In genomic region chr19:15253513-15253912, GRCh38 we compare ENCODE assay signal across 19 cellular contexts. TPM values are rescaled to one million over a fixed set of nuclear protein-coding genes. Genes with fewer than 3 reads are reported as not detected.
DNase-seq lines count a peak whose midpoint lies in the region; ATAC-seq and TF ChIP-seq lines count a peak whose summit lies in the region.
"Had no signal": no experiment of that assay in that cellular context is flagged by ENCODE, and none has a peak within 500 bp of the region (broad histone marks: within the 10 kb centered on the region; RNA-seq: fewer than 3 reads in every experiment).

No MANE protein-coding gene starts in this region.

- peaks cover 60% of the 10 kb centered on the region for H3K36me3 Mint-ChIP-seq in activated T-helper 2 cell treated with anti-CD3 and anti-CD28 coated beads, Interferon-gamma antibody, Interleukin-2, Interleukin-4, amounts not matched to agents 10 μg/mL and 5 μg/mL and 100 μg/mL, durations not matched to agents 14 hours and 24 hours and 36 hours (ENCODE audit: low read depth)

- WGBS in heart left ventricle, 4 donors = 71 to 89% (median 74%) methylated on average over 15 of the region's 15 CpGs

- no peaks in the 10 kb centered on the region for H3K27me3 ChIP-seq in heart left ventricle
- no peaks in the 10 kb centered on the region for H3K27me3 ChIP-seq in vagina
- H3K27me3 ChIP-seq: cardiac muscle cell, Peyer's patch, thyroid gland had no signal

- no peaks in the 10 kb centered on the region for H3K27me3 Mint-ChIP-seq in activated T-helper 2 cell treated with anti-CD3 and anti-CD28 coated beads, Interferon-gamma antibody, Interleukin-2, Interleukin-4, amounts not matched to agents 10 μg/mL and 5 μg/mL and 100 μg/mL, durations not matched to agents 14 hours and 24 hours and 36 hours (ENCODE audit: low read depth)
- H3K27me3 Mint-ChIP-seq: activated naive CD8-positive, alpha-beta T cell treated with anti-CD3 and anti-CD28 coated beads, Interleukin-2, amount 10 ng/mL, durations not matched to agents 7 days and 5 days; CD4-positive, alpha-beta T cell; IgD-negative memory B cell had no signal

- H3K4me1 ChIP-seq in heart left ventricle (peaks cover 10 to 58% (median 54%) of the 10 kb centered on the region in 12 donors), vagina (peaks cover 54% of the 10 kb centered on the region)

- H3K9me3 Mint-ChIP-seq in activated T-helper 2 cell treated with anti-CD3 and anti-CD28 coated beads, Interferon-gamma antibody, Interleukin-2, Interleukin-4, amounts not matched to agents 10 μg/mL and 5 μg/mL and 100 μg/mL, durations not matched to agents 14 hours and 24 hours and 36 hours = no peaks in the 10 kb centered on the region
- H3K9me3 Mint-ChIP-seq: activated naive CD8-positive, alpha-beta T cell treated with anti-CD3 and anti-CD28 coated beads, Interleukin-2, amount 10 ng/mL, durations not matched to agents 7 days and 5 days; CD4-positive, alpha-beta T cell; IgD-negative memory B cell had no signal

- peak in 1 of 5 donors; percentile 71 for DNase-seq in heart left ventricle
- DNase-seq in Right ventricle myocardium inferior (ENCODE audit: missing footprints) = no peak
- DNase-seq in left cardiac atrium = peak; percentile 59
- peak; percentile 55 for DNase-seq in retina
- no peak for DNase-seq in vagina (ENCODE audit: extremely low spot score in 2 of 2)
- no peak for DNase-seq in activated T-helper 2 cell treated with anti-CD3 and anti-CD28 coated beads, Interferon-gamma antibody, Interleukin-2, Interleukin-4, amounts not matched to agents 10 μg/mL and 5 μg/mL and 100 μg/mL, durations not matched to agents 14 hours and 24 hours and 36 hours (ENCODE audit: low spot score)
- no peak for DNase-seq in NCI-H748 treated with DMSO at 0.1 percent for 48 hours (lab: John Stamatoyannopoulos, UW)
- DNase-seq: activated naive CD8-positive, alpha-beta T cell treated with anti-CD3 and anti-CD28 coated beads, Interleukin-2, amount 10 ng/mL, durations not matched to agents 7 days and 5 days; activated T-cell treated with anti-CD3 and anti-CD28 coated beads, Interleukin-2, amount 50 U/mL, for 1 hour; CD4-positive, alpha-beta T cell; DND-41; NCI-H2107; Peyer's patch; stimulated activated CD4-positive, alpha-beta T cell treated with anti-CD3 and anti-CD28 coated beads, Interleukin-2, amount 100 ng/mL, for 24 hours; thyroid gland had no signal

- no peaks in the 10 kb centered on the region for H3K4me1 Mint-ChIP-seq in activated T-helper 2 cell treated with anti-CD3 and anti-CD28 coated beads, Interferon-gamma antibody, Interleukin-2, Interleukin-4, amounts not matched to agents 10 μg/mL and 5 μg/mL and 100 μg/mL, durations not matched to agents 14 hours and 24 hours and 36 hours (ENCODE audit: low read depth)
- H3K4me1 Mint-ChIP-seq: activated naive CD8-positive, alpha-beta T cell treated with anti-CD3 and anti-CD28 coated beads, Interleukin-2, amount 10 ng/mL, durations not matched to agents 7 days and 5 days had no signal

- H3K4me3 Mint-ChIP-seq in activated T-helper 2 cell treated with anti-CD3 and anti-CD28 coated beads, Interferon-gamma antibody, Interleukin-2, Interleukin-4, amounts not matched to agents 10 μg/mL and 5 μg/mL and 100 μg/mL, durations not matched to agents 14 hours and 24 hours and 36 hours (ENCODE audit: low read depth) = no peak overlapping the region
- H3K4me3 Mint-ChIP-seq: activated naive CD8-positive, alpha-beta T cell treated with anti-CD3 and anti-CD28 coated beads, Interleukin-2, amount 10 ng/mL, durations not matched to agents 7 days and 5 days; CD4-positive, alpha-beta T cell had no signal

- TF ChIP-seq POLR2A in heart left ventricle (IDR thresholded peaks at IDR 0.05) = no peak
- no peak for TF ChIP-seq POLR2A in vagina (IDR thresholded peaks at IDR 0.05)

- no peaks in the 10 kb centered on the region for H3K9me3 ChIP-seq in heart left ventricle
- H3K9me3 ChIP-seq in vagina = no peaks in the 10 kb centered on the region
- H3K9me3 ChIP-seq: Peyer's patch, thyroid gland had no signal

- H3K4me3 ChIP-seq in heart left ventricle (no peak overlapping the region), vagina (peak overlapping the region in 1 of 2 donors; percentile 4)
- H3K4me3 ChIP-seq: cardiac muscle cell, Peyer's patch, thyroid gland had no signal

- H3K36me3 ChIP-seq in heart left ventricle (peaks cover 8 to 84% (median 64%) of the 10 kb centered on the region in 9 donors), vagina (peaks cover 5 to 62% of the 10 kb centered on the region in 2 donors)

- ATAC-seq in heart left ventricle (no peak), Right ventricle myocardium inferior (no peak), left cardiac atrium (no peak), GM21723 (IDR thresholded peaks at IDR 0.05; ENCODE audit: unreplicated experiment) (no peak)

- TF ChIP-seq CTCF in heart left ventricle (IDR thresholded peaks at IDR 0.05) (no peak), vagina (IDR thresholded peaks at IDR 0.05) (no peak)

- no peak overlapping the region for H3K27ac Mint-ChIP-seq in activated T-helper 2 cell treated with anti-CD3 and anti-CD28 coated beads, Interferon-gamma antibody, Interleukin-2, Interleukin-4, amounts not matched to agents 10 μg/mL and 5 μg/mL and 100 μg/mL, durations not matched to agents 14 hours and 24 hours and 36 hours
- H3K27ac Mint-ChIP-seq: activated naive CD8-positive, alpha-beta T cell treated with anti-CD3 and anti-CD28 coated beads, Interleukin-2, amount 10 ng/mL, durations not matched to agents 7 days and 5 days; CD4-positive, alpha-beta T cell; IgD-negative memory B cell had no signal

- intact Hi-C loops in heart left ventricle (cut with DNase I) (loop anchor here (5.0 to 10.0 kb wide), 7 partner anchors 41 to 301 kb away; partner anchors contain the start of gene SYDE1 (in 3 of the 10)), Right ventricle myocardium inferior (cut with DNase I) (loop anchor here (5.0 to 10.0 kb wide), 3 partner anchors 56 to 139 kb away; no protein-coding TSS in a partner anchor), left cardiac atrium (cut with DNase I) (loop anchor here in 1 of 2 donors (5.0 kb wide), 1 partner anchor 146 kb away; the partner anchor contains the start of gene SYDE1), vagina (cut with DNase I) (loop anchor here (5.0 kb wide), 1 partner anchor 76 kb away; no protein-coding TSS in a partner anchor)
- intact Hi-C loops in activated T-helper 2 cell treated with anti-CD3 and anti-CD28 coated beads, Interferon-gamma antibody, Interleukin-2, Interleukin-4, amounts not matched to agents 10 μg/mL and 5 μg/mL and 100 μg/mL, durations not matched to agents 14 hours and 24 hours and 36 hours (cut with micrococcal nuclease) = no loop called here

- H3K27ac ChIP-seq in heart left ventricle (peak overlapping the region in 11 of 12 donors; percentile 78 to 99 (median 91)), vagina (peak overlapping the region; percentile 91)
- H3K27ac ChIP-seq: cardiac muscle cell had no signal

RNA-seq across cellular contexts. Expression of gene EPHX3, which starts 21.3 kb away (rescaled TPM):
- total RNA-seq in heart left ventricle (1 to 10 TPM in 1 of 9 donors, under 1 TPM in 5, not detected in 3; 0.12 to 1.3 (median 0.14) TPM), Right ventricle myocardium inferior (0.14 TPM), left cardiac atrium (under 1 TPM in 1 of 2 donors, not detected in 1; 0.21 TPM), vagina (14.0 TPM)
- under 1 TPM; 0.11 to 0.21 TPM for polyA plus RNA-seq in heart left ventricle
- total RNA-seq in activated T-helper 2 cell treated with anti-CD3 and anti-CD28 coated beads, Interferon-gamma antibody, Interleukin-2, Interleukin-4, amounts not matched to agents 10 μg/mL and 5 μg/mL and 100 μg/mL, durations not matched to agents 14 hours and 24 hours and 36 hours = 0.16 TPM in 1 of 2 replicates, not detected in the other
- total RNA-seq: activated naive CD8-positive, alpha-beta T cell treated with anti-CD3 and anti-CD28 coated beads, Interleukin-2, amount 10 ng/mL, durations not matched to agents 7 days and 5 days; CD4-positive, alpha-beta T cell; lung microvascular endothelial cell; Peyer's patch had no signal
- polyA plus RNA-seq: IgD-negative memory B cell had no signal

RNA-seq across cellular contexts. Expression of gene NOTCH3, which starts 52.7 kb away (rescaled TPM):
- total RNA-seq in heart left ventricle (10 to 100 TPM; 20.9 to 77.2 (median 35.2) TPM), Right ventricle myocardium inferior (28.5 TPM), left cardiac atrium (10 to 100 TPM; 34.4 to 35.4 TPM), vagina (76.6 TPM)
- polyA plus RNA-seq in heart left ventricle = 10 to 100 TPM; 16.7 to 21.9 TPM
- total RNA-seq in activated T-helper 2 cell treated with anti-CD3 and anti-CD28 coated beads, Interferon-gamma antibody, Interleukin-2, Interleukin-4, amounts not matched to agents 10 μg/mL and 5 μg/mL and 100 μg/mL, durations not matched to agents 14 hours and 24 hours and 36 hours = not detected in 2 replicates
- total RNA-seq: CD4-positive, alpha-beta T cell had no signal
- polyA plus RNA-seq: IgD-negative memory B cell had no signal

Comparison
In these comparisons a context has a peak if more than half of its experiments do, and no peak if none do; other contexts are left out.
1. DNase-seq: peak in left cardiac atrium (single experiment) and retina (single experiment); none in Right ventricle myocardium inferior (single experiment), vagina (0 of 2), activated T-helper 2 cell treated with anti-CD3 and anti-CD28 coated beads, Interferon-gamma antibody, Interleukin-2, Interleukin-4, amounts not matched to agents 10 μg/mL and 5 μg/mL and 100 μg/mL, durations not matched to agents 14 hours and 24 hours and 36 hours (single experiment) and NCI-H748 treated with DMSO at 0.1 percent for 48 hours (single experiment).
2. RNA of gene NOTCH3, which starts 52.7 kb away (total RNA-seq): 76.6 TPM in vagina (single experiment), 34.4 to 35.4 TPM in left cardiac atrium, 20.9 to 77.2 TPM in heart left ventricle and 28.5 TPM in Right ventricle myocardium inferior (single experiment); not detected in activated T-helper 2 cell treated with anti-CD3 and anti-CD28 coated beads, Interferon-gamma antibody, Interleukin-2, Interleukin-4, amounts not matched to agents 10 μg/mL and 5 μg/mL and 100 μg/mL, durations not matched to agents 14 hours and 24 hours and 36 hours; every median in the first group is over 10 times any median in the second.